ENCODE assay signal across 8 cellular contexts in genomic region chr1:11979818-11980675, GRCh38. TPM values are rescaled to one million over a fixed set of nuclear protein-coding genes. Genes with fewer than 3 reads are reported as not detected.
A peak's percentile ranks its signal among the peaks of the same experiment; 100 is the strongest.
DNase-seq lines count a peak whose midpoint lies in the region; ATAC-seq and TF ChIP-seq lines count a peak whose summit lies in the region.

MFN2 (plus strand) TSS chr1:11980444; CDS start chr1:11989169, 8,725 bp downstream.

- H3K79me1 ChIP-seq in IMR-90 (ENCODE audit: low read depth in 1 of 2, low read length in 2 of 2), result peaks cover 35 to 36% of the 10 kb centered on the region in 2 experiments

- peak; percentile 86 for ATAC-seq in GM21528 (IDR thresholded peaks at IDR 0.05; ENCODE audit: low FRiP score, unreplicated experiment)
- peak; percentile 95 for ATAC-seq in IMR-90 (ENCODE audit: low read depth)

- H4K5ac ChIP-seq in IMR-90 (ENCODE audit: low read depth, low read length), result peak within 1 kb of the TSS; percentile 71

- CTCF ChIA-PET in IMR-90 (lab: Yijun Ruan, JAX), result interaction anchor here (0.8 kb wide), 1 partner anchor 72 kb away, joined by 3 read pairs; no protein-coding TSS in a partner anchor

- TF ChIP-seq RAD21 in IMR-90 (IDR thresholded peaks at IDR 0.05; ENCODE audit: low read length), result no peak

- H3K18ac ChIP-seq in IMR-90 (ENCODE audit: low read depth, low read length), result no peak within 1 kb of the TSS

- H3K4me2 ChIP-seq in IMR-90 (ENCODE audit: low read depth, low read length), result peak within 1 kb of the TSS; percentile 99

- peak within 1 kb of the TSS; percentile 70 for H4K91ac ChIP-seq in IMR-90 (ENCODE audit: insufficient read depth, low read depth, low read length)

- peak within 1 kb of the TSS; percentile 58; the same call in 1 of the 2 replicates for H3K56ac ChIP-seq in IMR-90 (ENCODE audit: extremely low read depth, insufficient read depth, low read length)

- peak within 1 kb of the TSS; percentile 16; the same call in 1 of the 2 replicates for H2BK120ac ChIP-seq in IMR-90 (ENCODE audit: low read depth, low read length)

- peak within 1 kb of the TSS; percentile 90 for H3K4ac ChIP-seq in IMR-90 (ENCODE audit: low read depth, low read length)

- in situ Hi-C loops in IMR-90 (cut with MboI; ENCODE audit: low sequenced_read_pairs), result no loop called here

- H2AFZ ChIP-seq in IMR-90 (replicated peaks; ENCODE audit: low read length, poor library complexity), result peak within 1 kb of the TSS; percentile 96

- DNase-seq in DMS 273 (lab: John Stamatoyannopoulos, UW; ENCODE audit: unreplicated experiment) (peak; percentile 100), IMR-90 (peak; percentile 97), OCI-M1 (lab: John Stamatoyannopoulos, UW) (peak; percentile 99), activated T-cell treated with anti-CD3 and anti-CD28 coated beads for 24 hours (ENCODE audit: low read depth) (peak; percentile 92), epidermal melanocyte (ENCODE audit: insufficient read length, low spot score) (peak; percentile 94)
- DNase-seq in stimulated activated CD8-positive, alpha-beta memory T cell treated with anti-CD3 and anti-CD28 coated beads, Interleukin-4, amount 100 ng/mL, for 1 hour (ENCODE audit: low read depth in 2 of 2, low spot score in 1 of 2), result peak; percentile 83 to 89

- H3K36me3 ChIP-seq in IMR-90 (ENCODE audit: control insufficient read depth, insufficient read depth, low read length), result peaks cover 25% of the 10 kb centered on the region

- peak within 1 kb of the TSS; percentile 80 for H3K14ac ChIP-seq in IMR-90 (replicated peaks; ENCODE audit: low read depth, low read length)

- dilution Hi-C loops in IMR-90 (cut with HindIII; ENCODE audit: low sequenced_read_pairs, unreplicated experiment), result no loop called here

- H3K9me1 ChIP-seq in IMR-90 (ENCODE audit: insufficient read depth, low read length), result no peaks in the 10 kb centered on the region

- H4K8ac ChIP-seq in IMR-90 (ENCODE audit: low read depth in 2 of 2, low read length in 2 of 2), result peak within 1 kb of the TSS; percentile 76 to 87

- no TSS peak for BruUV-seq in IMR-90 (replicated peaks; lab: Mats Ljungman, UMichigan)

- H2AK5ac ChIP-seq in IMR-90 (ENCODE audit: low read depth, low read length), result peak within 1 kb of the TSS; percentile 85

- H3K9ac ChIP-seq in IMR-90 (ENCODE audit: low read depth, low read length), result peak within 1 kb of the TSS; percentile 95

- no peak within 1 kb of the TSS for H2BK15ac ChIP-seq in IMR-90 (ENCODE audit: low read depth, low read length)

- H3K4me3 ChIP-seq in IMR-90 (ENCODE audit: insufficient read depth, low read depth, low read length), result peak within 1 kb of the TSS; percentile 72
- H3K4me3 ChIP-seq in mononuclear cell (ENCODE audit: low read length), result peak within 1 kb of the TSS; percentile 88

- H2BK5ac ChIP-seq in IMR-90 (ENCODE audit: low read depth, low read length, poor library complexity, severe bottlenecking), result peak within 1 kb of the TSS; percentile 66

- WGBS in IMR-90 (ENCODE audit: extremely low coverage in 2 of 2, insufficient read length in 1 of 2), 2 experiments, result 2% methylated on average over 10 of the region's 76 CpGs; no CpG with 5 or more reads in 1 of the 2 experiments

- peaks cover 16% of the 10 kb centered on the region for H4K20me1 ChIP-seq in IMR-90 (ENCODE audit: insufficient read depth, low read length)

- POLR2A ChIA-PET in IMR-90 (lab: Charles Lee; ENCODE audit: unreplicated experiment), result interaction anchor here (0.6 to 1.8 kb wide), 2 partner anchors 70 to 72 kb away, joined by 4 to 9 read pairs; no protein-coding TSS in a partner anchor

- H3K27ac ChIP-seq in IMR-90 (ENCODE audit: insufficient read depth, low read length), result peak within 1 kb of the TSS; percentile 60

- H3K27me3 ChIP-seq in IMR-90 (ENCODE audit: control insufficient read depth, insufficient read depth, low read length) (no peaks in the 10 kb centered on the region), mononuclear cell (ENCODE audit: insufficient read depth, low read length) (no peaks in the 10 kb centered on the region)

- H2BK20ac ChIP-seq in IMR-90 (ENCODE audit: low read depth, low read length), result no peak within 1 kb of the TSS

- H2AK9ac ChIP-seq in IMR-90 (replicated peaks; ENCODE audit: low read depth, low read length, poor library complexity), result peak within 1 kb of the TSS; percentile 28

- TF ChIP-seq POLR2A in IMR-90 (IDR thresholded peaks at IDR 0.05; ENCODE audit: low read depth, low read length), result peak; percentile 66

- peak within 1 kb of the TSS; percentile 82 for H3K23ac ChIP-seq in IMR-90 (ENCODE audit: low read depth, low read length)

- H3K9me3 ChIP-seq in IMR-90 (ENCODE audit: control insufficient read depth, insufficient read depth, low read length) (no peaks in the 10 kb centered on the region), mononuclear cell (ENCODE audit: low read depth, low read length) (no peaks in the 10 kb centered on the region)

- peaks cover 5% of the 10 kb centered on the region for H3K4me1 ChIP-seq in IMR-90 (ENCODE audit: control insufficient read depth, insufficient read depth, low read length)
- peaks cover 60% of the 10 kb centered on the region for H3K4me1 ChIP-seq in mononuclear cell (ENCODE audit: insufficient read depth, low read length)

- intact Hi-C loops in IMR-90 (cut with micrococcal nuclease), result loop anchor here (1.0 kb wide), 1 partner anchor 72 kb away; no protein-coding TSS in a partner anchor

- 0 out of 2 replicates have a peak, but pooled peaks have one; percentile 1 for TF ChIP-seq CTCF in IMR-90 (conservative IDR thresholded peaks at IDR 0.05; ENCODE audit: low read depth, low read length)

TF ChIP-seq in IMR-90, 13 proteins besides CTCF, POLR2A, EP300 and RAD21:
- TF ChIP-seq SMC3 (IDR thresholded peaks at IDR 0.05; ENCODE audit: low read depth, low read length) (no peak), FOS (IDR thresholded peaks at IDR 0.05; ENCODE audit: low read depth, low read length) (peak; percentile 35; the same call in 1 of the 2 replicates), USF2 (IDR thresholded peaks at IDR 0.05; ENCODE audit: low read depth, low read length) (peak; percentile 19), RCOR1 (IDR thresholded peaks at IDR 0.05; ENCODE audit: insufficient replicate concordance, low read length) (no peak), BHLHE40 (IDR thresholded peaks at IDR 0.05; ENCODE audit: low read depth, low read length) (0 out of 2 replicates have a peak, but pooled peaks have one; percentile 3), RFX5 (IDR thresholded peaks at IDR 0.05; ENCODE audit: low read depth, low read length) (no peak), MAZ (IDR thresholded peaks at IDR 0.05; ENCODE audit: borderline replicate concordance, low read depth, low read length) (peak; percentile 100), MXI1 (IDR thresholded peaks at IDR 0.05; ENCODE audit: borderline replicate concordance, low read depth, low read length) (peak; percentile 68)

RNA-seq across cellular contexts. Expression of gene MFN2, which starts in this region (rescaled TPM):
- 76.4 and 84.2 TPM in 2 replicates for total RNA-seq in IMR-90 (2012; rRNA removed)
- 51.6 and 52.8 TPM in 2 replicates for polyA plus RNA-seq in IMR-90 (2012; rRNA removed)
- polyA plus RNA-seq in IMR-90 (2012; cell fraction: cytosol; rRNA removed), result 33.4 and 38.2 TPM in 2 replicates
- 60.3 and 63.8 TPM in 2 replicates for polyA plus RNA-seq in IMR-90 (2012; cell fraction: nucleus; rRNA removed; ENCODE audit: low replicate concordance)
- 35.2 TPM for total RNA-seq in mononuclear cell

Comparison
In these comparisons a context has a peak if more than half of its experiments do, and no peak if none do; other contexts are left out.
1. Peak in every context shown above with its lines: DNase-seq, ATAC-seq, H3K4me3 ChIP-seq and H3K27ac ChIP-seq.